In the genomic region with DNA sequence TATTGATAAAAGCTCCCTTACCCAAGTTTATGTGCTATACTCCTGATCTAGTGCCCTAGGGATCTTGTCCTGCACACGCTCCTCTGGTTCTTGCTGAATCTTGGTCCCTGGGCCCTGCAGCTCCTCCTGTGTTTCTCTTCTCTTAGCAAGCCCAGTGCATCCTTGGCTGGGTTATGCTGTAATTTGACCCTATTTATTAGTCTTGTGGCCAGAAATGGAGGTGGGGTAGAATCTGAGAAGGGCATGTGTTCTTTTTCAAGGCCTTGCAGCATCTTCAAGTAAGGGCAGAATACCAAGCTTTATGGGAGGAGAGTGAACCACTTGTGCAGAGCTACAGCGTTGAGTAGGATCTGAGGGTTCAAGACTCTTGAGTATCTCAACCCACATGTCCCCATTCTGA, we compare ENCODE assay signal across 1 cellular context.
TF ChIP-seq lines count a peak whose summit lies in the region.

No MANE protein-coding gene starts in this region.

TF ChIP-seq in IMR-90, 13 proteins besides CTCF, POLR2A, EP300 and RAD21 (continued from another document):
- TF ChIP-seq BHLHE40 (IDR thresholded peaks at IDR 0.05; ENCODE audit: low read depth, low read length) (no peak), MAZ (IDR thresholded peaks at IDR 0.05; ENCODE audit: borderline replicate concordance, low read depth, low read length) (no peak), NFE2L2 (IDR thresholded peaks at IDR 0.05; ENCODE audit: low read depth, low read length) (no peak)
